ENCODE assay signal across 1 cellular context in the genomic region with DNA sequence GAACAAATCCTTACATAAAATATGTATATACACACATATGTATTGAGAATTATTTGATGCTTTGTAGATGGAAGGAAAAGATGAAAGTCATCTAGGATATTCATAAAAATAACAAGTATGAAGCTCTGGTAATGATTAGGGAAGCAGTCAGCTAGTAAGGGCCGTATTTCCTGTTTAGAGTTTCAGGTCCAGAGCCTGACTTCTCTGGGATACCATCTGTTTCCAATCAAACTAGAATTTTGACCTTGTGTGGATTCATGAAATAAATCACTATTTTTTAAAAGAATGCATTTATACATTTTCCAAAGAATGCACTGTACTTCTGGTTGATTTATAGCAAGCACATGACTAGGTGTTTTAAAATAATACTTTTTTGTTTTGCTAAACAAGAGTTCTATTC.
TF ChIP-seq lines count a peak whose summit lies in the region.

No MANE protein-coding gene starts in this region.

TF ChIP-seq in K562, 482 proteins besides CTCF, POLR2A, EP300 and RAD21 (continued from another document):
- no peak for TF ChIP-seq RFX7 (CRISPR knock-in tag; IDR thresholded peaks at IDR 0.05)
- no peak for TF ChIP-seq KDM1A (IDR thresholded peaks at IDR 0.05)
- no peak for TF ChIP-seq ZBTB7A (IDR thresholded peaks at IDR 0.05; ENCODE audit: borderline replicate concordance, control insufficient read depth, low read depth, low read length)
- TF ChIP-seq SP1 (CRISPR knock-in tag; IDR thresholded peaks at IDR 0.05), result no peak
- no peak for TF ChIP-seq MLLT1 (IDR thresholded peaks at IDR 0.05)
- TF ChIP-seq CBX3 (IDR thresholded peaks at IDR 0.05; ENCODE audit: borderline replicate concordance in 1 of 2, low read length in 2 of 2), result no peak
